In genomic region chr2:69054431-69054830, GRCh38 we compare ENCODE assay signal across 1 cellular context.
TF ChIP-seq lines count a peak whose summit lies in the region.

No MANE protein-coding gene starts in this region.

TF ChIP-seq in GM12878, 131 proteins besides CTCF, POLR2A, EP300 and RAD21 (continued from another document):
- TF ChIP-seq, protein P1, sequence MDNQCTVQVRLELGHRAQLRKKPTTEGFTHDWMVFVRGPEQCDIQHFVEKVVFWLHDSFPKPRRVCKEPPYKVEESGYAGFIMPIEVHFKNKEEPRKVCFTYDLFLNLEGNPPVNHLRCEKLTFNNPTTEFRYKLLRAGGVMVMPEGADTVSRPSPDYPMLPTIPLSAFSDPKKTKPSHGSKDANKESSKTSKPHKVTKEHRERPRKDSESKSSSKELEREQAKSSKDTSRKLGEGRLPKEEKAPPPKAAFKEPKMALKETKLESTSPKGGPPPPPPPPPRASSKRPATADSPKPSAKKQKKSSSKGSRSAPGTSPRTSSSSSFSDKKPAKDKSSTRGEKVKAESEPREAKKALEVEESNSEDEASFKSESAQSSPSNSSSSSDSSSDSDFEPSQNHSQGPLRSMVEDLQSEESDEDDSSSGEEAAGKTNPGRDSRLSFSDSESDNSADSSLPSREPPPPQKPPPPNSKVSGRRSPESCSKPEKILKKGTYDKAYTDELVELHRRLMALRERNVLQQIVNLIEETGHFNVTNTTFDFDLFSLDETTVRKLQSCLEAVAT (IDR thresholded peaks at IDR 0.05): no peak
- TF ChIP-seq SMARCA5 (IDR thresholded peaks at IDR 0.05): no peak
- TF ChIP-seq, protein P2, sequence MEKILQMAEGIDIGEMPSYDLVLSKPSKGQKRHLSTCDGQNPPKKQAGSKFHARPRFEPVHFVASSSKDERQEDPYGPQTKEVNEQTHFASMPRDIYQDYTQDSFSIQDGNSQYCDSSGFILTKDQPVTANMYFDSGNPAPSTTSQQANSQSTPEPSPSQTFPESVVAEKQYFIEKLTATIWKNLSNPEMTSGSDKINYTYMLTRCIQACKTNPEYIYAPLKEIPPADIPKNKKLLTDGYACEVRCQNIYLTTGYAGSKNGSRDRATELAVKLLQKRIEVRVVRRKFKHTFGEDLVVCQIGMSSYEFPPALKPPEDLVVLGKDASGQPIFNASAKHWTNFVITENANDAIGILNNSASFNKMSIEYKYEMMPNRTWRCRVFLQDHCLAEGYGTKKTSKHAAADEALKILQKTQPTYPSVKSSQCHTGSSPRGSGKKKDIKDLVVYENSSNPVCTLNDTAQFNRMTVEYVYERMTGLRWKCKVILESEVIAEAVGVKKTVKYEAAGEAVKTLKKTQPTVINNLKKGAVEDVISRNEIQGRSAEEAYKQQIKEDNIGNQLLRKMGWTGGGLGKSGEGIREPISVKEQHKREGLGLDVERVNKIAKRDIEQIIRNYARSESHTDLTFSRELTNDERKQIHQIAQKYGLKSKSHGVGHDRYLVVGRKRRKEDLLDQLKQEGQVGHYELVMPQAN (conservative IDR thresholded peaks at IDR 0.05): no peak
- no peak for TF ChIP-seq SREBF2 (IDR thresholded peaks at IDR 0.05; ENCODE audit: low read length)
- TF ChIP-seq, protein P3, sequence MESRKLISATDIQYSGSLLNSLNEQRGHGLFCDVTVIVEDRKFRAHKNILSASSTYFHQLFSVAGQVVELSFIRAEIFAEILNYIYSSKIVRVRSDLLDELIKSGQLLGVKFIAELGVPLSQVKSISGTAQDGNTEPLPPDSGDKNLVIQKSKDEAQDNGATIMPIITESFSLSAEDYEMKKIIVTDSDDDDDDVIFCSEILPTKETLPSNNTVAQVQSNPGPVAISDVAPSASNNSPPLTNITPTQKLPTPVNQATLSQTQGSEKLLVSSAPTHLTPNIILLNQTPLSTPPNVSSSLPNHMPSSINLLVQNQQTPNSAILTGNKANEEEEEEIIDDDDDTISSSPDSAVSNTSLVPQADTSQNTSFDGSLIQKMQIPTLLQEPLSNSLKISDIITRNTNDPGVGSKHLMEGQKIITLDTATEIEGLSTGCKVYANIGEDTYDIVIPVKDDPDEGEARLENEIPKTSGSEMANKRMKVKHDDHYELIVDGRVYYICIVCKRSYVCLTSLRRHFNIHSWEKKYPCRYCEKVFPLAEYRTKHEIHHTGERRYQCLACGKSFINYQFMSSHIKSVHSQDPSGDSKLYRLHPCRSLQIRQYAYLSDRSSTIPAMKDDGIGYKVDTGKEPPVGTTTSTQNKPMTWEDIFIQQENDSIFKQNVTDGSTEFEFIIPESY (IDR thresholded peaks at IDR 0.05): no peak
- TF ChIP-seq CREM (IDR thresholded peaks at IDR 0.05; ENCODE audit: low read depth): peak; percentile 23; the same call in 1 of the 2 replicates
- no peak for TF ChIP-seq EGR1 (IDR thresholded peaks at IDR 0.05; ENCODE audit: borderline replicate concordance in 1 of 2, low read depth in 2 of 2, low read length in 2 of 2)
- TF ChIP-seq ZNF24 (IDR thresholded peaks at IDR 0.05): no peak
- TF ChIP-seq STAT3 (IDR thresholded peaks at IDR 0.05; ENCODE audit: low read depth, low read length): no peak
- TF ChIP-seq, protein P4, sequence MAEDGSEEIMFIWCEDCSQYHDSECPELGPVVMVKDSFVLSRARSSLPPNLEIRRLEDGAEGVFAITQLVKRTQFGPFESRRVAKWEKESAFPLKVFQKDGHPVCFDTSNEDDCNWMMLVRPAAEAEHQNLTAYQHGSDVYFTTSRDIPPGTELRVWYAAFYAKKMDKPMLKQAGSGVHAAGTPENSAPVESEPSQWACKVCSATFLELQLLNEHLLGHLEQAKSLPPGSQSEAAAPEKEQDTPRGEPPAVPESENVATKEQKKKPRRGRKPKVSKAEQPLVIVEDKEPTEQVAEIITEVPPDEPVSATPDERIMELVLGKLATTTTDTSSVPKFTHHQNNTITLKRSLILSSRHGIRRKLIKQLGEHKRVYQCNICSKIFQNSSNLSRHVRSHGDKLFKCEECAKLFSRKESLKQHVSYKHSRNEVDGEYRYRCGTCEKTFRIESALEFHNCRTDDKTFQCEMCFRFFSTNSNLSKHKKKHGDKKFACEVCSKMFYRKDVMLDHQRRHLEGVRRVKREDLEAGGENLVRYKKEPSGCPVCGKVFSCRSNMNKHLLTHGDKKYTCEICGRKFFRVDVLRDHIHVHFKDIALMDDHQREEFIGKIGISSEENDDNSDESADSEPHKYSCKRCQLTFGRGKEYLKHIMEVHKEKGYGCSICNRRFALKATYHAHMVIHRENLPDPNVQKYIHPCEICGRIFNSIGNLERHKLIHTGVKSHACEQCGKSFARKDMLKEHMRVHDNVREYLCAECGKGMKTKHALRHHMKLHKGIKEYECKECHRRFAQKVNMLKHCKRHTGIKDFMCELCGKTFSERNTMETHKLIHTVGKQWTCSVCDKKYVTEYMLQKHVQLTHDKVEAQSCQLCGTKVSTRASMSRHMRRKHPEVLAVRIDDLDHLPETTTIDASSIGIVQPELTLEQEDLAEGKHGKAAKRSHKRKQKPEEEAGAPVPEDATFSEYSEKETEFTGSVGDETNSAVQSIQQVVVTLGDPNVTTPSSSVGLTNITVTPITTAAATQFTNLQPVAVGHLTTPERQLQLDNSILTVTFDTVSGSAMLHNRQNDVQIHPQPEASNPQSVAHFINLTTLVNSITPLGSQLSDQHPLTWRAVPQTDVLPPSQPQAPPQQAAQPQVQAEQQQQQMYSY (CRISPR knock-in tag; IDR thresholded peaks at IDR 0.05): no peak
- TF ChIP-seq BHLHE40 (IDR thresholded peaks at IDR 0.05; ENCODE audit: borderline replicate concordance in 1 of 2, low read depth in 2 of 2, low read length in 1 of 2): no peak
- no peak for TF ChIP-seq NR2F1 (conservative IDR thresholded peaks at IDR 0.05)
- no peak for TF ChIP-seq POLR2AphosphoS5 (IDR thresholded peaks at IDR 0.05; ENCODE audit: low read length)
- no peak for TF ChIP-seq REST (IDR thresholded peaks at IDR 0.05; ENCODE audit: low read depth, low read length)
- TF ChIP-seq MTA3 (IDR thresholded peaks at IDR 0.05; ENCODE audit: borderline replicate concordance, low read length): no peak
- TF ChIP-seq ZNF384 (IDR thresholded peaks at IDR 0.05; ENCODE audit: borderline replicate concordance, low read depth, low read length): no peak
- no peak for TF ChIP-seq TCF12 (IDR thresholded peaks at IDR 0.05; ENCODE audit: low read depth, low read length)
- TF ChIP-seq STAT1 (conservative IDR thresholded peaks at IDR 0.05): no peak
- no peak for TF ChIP-seq ZNF217 (IDR thresholded peaks at IDR 0.05)
- TF ChIP-seq CHD4 (IDR thresholded peaks at IDR 0.05): no peak
- no peak for TF ChIP-seq ZNF274 (IDR thresholded peaks at IDR 0.05; ENCODE audit: insufficient read depth, insufficient read length)
- TF ChIP-seq, protein P5, sequence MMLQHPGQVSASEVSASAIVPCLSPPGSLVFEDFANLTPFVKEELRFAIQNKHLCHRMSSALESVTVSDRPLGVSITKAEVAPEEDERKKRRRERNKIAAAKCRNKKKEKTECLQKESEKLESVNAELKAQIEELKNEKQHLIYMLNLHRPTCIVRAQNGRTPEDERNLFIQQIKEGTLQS (IDR thresholded peaks at IDR 0.05; ENCODE audit: borderline replicate concordance, extremely low read depth, low read depth, low read length): no peak
TF ChIP-seq in GM12878: peak in this region for 13.
